In genomic region chr19:47243364-47243775, GRCh38 we compare ENCODE assay signal across 9 cellular contexts. TPM values are rescaled to one million over a fixed set of nuclear protein-coding genes. Genes with fewer than 3 reads are reported as not detected.
A peak's percentile ranks its signal among the peaks of the same experiment; 100 is the strongest.
DNase-seq lines count a peak whose midpoint lies in the region; ATAC-seq and TF ChIP-seq lines count a peak whose summit lies in the region.
"Had no signal": no experiment of that assay in that cellular context is flagged by ENCODE, and none has a peak within 500 bp of the region (broad histone marks: within the 10 kb centered on the region; RNA-seq: fewer than 3 reads in every experiment).

No MANE protein-coding gene starts in this region.

- H3K27me3 Mint-ChIP-seq in CD4-positive, alpha-beta memory T cell = no peaks in the 10 kb centered on the region
- peaks cover 21% of the 10 kb centered on the region for H3K27me3 Mint-ChIP-seq in neural crest cell (ENCODE audit: low read depth)
- H3K27me3 Mint-ChIP-seq: effector memory CD8-positive, alpha-beta T cell had no signal

- H3K4me3 Mint-ChIP-seq in CD4-positive, alpha-beta memory T cell = peak overlapping the region; percentile 63 to 88 (median 82)
- peak overlapping the region; percentile 40 for H3K4me3 Mint-ChIP-seq in neural crest cell
- H3K4me3 Mint-ChIP-seq: effector memory CD8-positive, alpha-beta T cell had no signal

- peak overlapping the region; percentile 40 for H3K27ac ChIP-seq in CD4-positive, alpha-beta memory T cell (ENCODE audit: low read depth, low read length)
- no peak overlapping the region for H3K27ac ChIP-seq in duodenal mucosa (ENCODE audit: low read depth, low read length)

- H3K36me3 ChIP-seq in CD4-positive, alpha-beta memory T cell (ENCODE audit: insufficient read depth, low read length) = no peaks in the 10 kb centered on the region
- H3K36me3 ChIP-seq in MG63 (peaks cover 2% of the 10 kb centered on the region; the same call in 1 of the 2 replicates), duodenal mucosa (ENCODE audit: control insufficient read depth in 1 of 2, insufficient read depth in 2 of 2, low read length in 2 of 2) (no peaks in the 10 kb centered on the region)

- peak overlapping the region in 1 of 2 donors; percentile 39 for H3K9ac ChIP-seq in duodenal mucosa (ENCODE audit: low read depth in 1 of 2, low read length in 2 of 2)

- no peak for TF ChIP-seq CTCF in neural crest cell (conservative IDR thresholded peaks at IDR 0.05)

- intact Hi-C loops in CD4-positive, alpha-beta memory T cell (cut with micrococcal nuclease) = loop anchor here (5.0 kb wide), 2 partner anchors 206 to 381 kb away; partner anchors contain the start of gene ARHGAP35

- peak overlapping the region in 6 of 7 donors; percentile 86 to 99 (median 96) for H3K27ac Mint-ChIP-seq in CD4-positive, alpha-beta memory T cell
- peak overlapping the region; percentile 83 for H3K27ac Mint-ChIP-seq in neural crest cell (ENCODE audit: unreplicated experiment)
- H3K27ac Mint-ChIP-seq: effector memory CD8-positive, alpha-beta T cell had no signal

- H3K36me3 Mint-ChIP-seq in CD4-positive, alpha-beta memory T cell = no peaks in the 10 kb centered on the region
- H3K36me3 Mint-ChIP-seq in neural crest cell (ENCODE audit: low read depth) = no peaks in the 10 kb centered on the region

- no peaks in the 10 kb centered on the region for H3K9me3 Mint-ChIP-seq in CD4-positive, alpha-beta memory T cell
- no peaks in the 10 kb centered on the region for H3K9me3 Mint-ChIP-seq in neural crest cell
- H3K9me3 Mint-ChIP-seq: effector memory CD8-positive, alpha-beta T cell had no signal

- H3K27me3 ChIP-seq in CD4-positive, alpha-beta memory T cell (ENCODE audit: insufficient read depth, low read length) = no peaks in the 10 kb centered on the region
- H3K27me3 ChIP-seq in MG63 (no peaks in the 10 kb centered on the region), duodenal mucosa (ENCODE audit: control insufficient read depth in 1 of 2, insufficient read depth in 2 of 2, low read length in 2 of 2) (peaks cover 30 to 32% of the 10 kb centered on the region in 2 donors)

- peak overlapping the region; percentile 21 to 37 for H3K4me3 ChIP-seq in CD4-positive, alpha-beta memory T cell (ENCODE audit: low read length in 2 of 2)
- H3K4me3 ChIP-seq in MG63 (peak overlapping the region; percentile 44), duodenal mucosa (ENCODE audit: low read depth in 1 of 2, low read length in 2 of 2) (peak overlapping the region; percentile 51 to 73)

- no peaks in the 10 kb centered on the region for H3K9me3 ChIP-seq in CD4-positive, alpha-beta memory T cell (ENCODE audit: control insufficient read depth in 1 of 2, low read length in 2 of 2)
- H3K9me3 ChIP-seq in MG63 = no peaks in the 10 kb centered on the region
- H3K9me3 ChIP-seq in duodenal mucosa (ENCODE audit: control insufficient read depth in 1 of 2, low read length in 2 of 2) = no peaks in the 10 kb centered on the region

- POLR2A ChIA-PET in CD4-positive, alpha-beta memory T cell (lab: Charles Lee; ENCODE audit: partially characterized antibody) = interaction anchor here (0.9 to 6.6 kb wide), 14 partner anchors 11 to 130 kb away, joined by 3 to 156 read pairs (median 24); partner anchors contain the start of genes BBC3, CCDC9, SAE1 and ZC3H4

- CTCF ChIA-PET in CD4-positive, alpha-beta memory T cell (lab: Charles Lee; ENCODE audit: partially characterized antibody) = interaction anchor here (0.7 to 16.1 kb wide), 12 partner anchors 12 to 246 kb away, joined by 3 to 609 read pairs (median 28); partner anchors contain the start of genes CCDC9 and SAE1

- peaks cover 51% of the 10 kb centered on the region for H3K4me1 ChIP-seq in CD4-positive, alpha-beta memory T cell (ENCODE audit: insufficient read depth, low read length)
- peaks cover 22 to 38% of the 10 kb centered on the region in 2 donors for H3K4me1 ChIP-seq in duodenal mucosa (ENCODE audit: control insufficient read depth in 1 of 2, insufficient read depth in 2 of 2, low read length in 2 of 2)

- H3K4me1 Mint-ChIP-seq in CD4-positive, alpha-beta memory T cell = peaks cover 13 to 37% (median 23%) of the 10 kb centered on the region in 4 donors
- peaks cover 30% of the 10 kb centered on the region for H3K4me1 Mint-ChIP-seq in neural crest cell

- ATAC-seq in GM21447 (IDR thresholded peaks at IDR 0.05; ENCODE audit: unreplicated experiment) (no peak), GM21737 (IDR thresholded peaks at IDR 0.05; ENCODE audit: unreplicated experiment) (no peak)

- DNase-seq in CD4-positive, alpha-beta memory T cell = peak in 2 of 5 donors; percentile 21 to 31
- DNase-seq in MG63 (no peak), neural crest cell (ENCODE audit: low read depth, low spot score) (no peak), NCI-H1694 treated with DMSO at 0.1 percent for 48 hours (lab: John Stamatoyannopoulos, UW) (no peak), Kasumi-1 (lab: John Stamatoyannopoulos, UW) (no peak)

RNA-seq across cellular contexts. Expression of gene BBC3, which starts 12.4 kb away (rescaled TPM):
- total RNA-seq in CD4-positive, alpha-beta memory T cell = 10 to 100 TPM; 31.9 to 32.2 TPM
- 1 to 10 TPM; 3.7 to 8.0 TPM for polyA plus RNA-seq in CD4-positive, alpha-beta memory T cell
- total RNA-seq in MG63 (2014; rRNA removed; shearing (Covaris generic); ENCODE audit: low replicate concordance) = 14.7 and 38.8 TPM in 2 replicates
- total RNA-seq in neural crest cell = 6.1 and 6.3 TPM in 2 replicates

RNA-seq across cellular contexts. Expression of gene CCDC9, which starts 13.0 kb away (rescaled TPM):
- 10 to 100 TPM; 39.5 to 40.4 TPM for total RNA-seq in CD4-positive, alpha-beta memory T cell
- polyA plus RNA-seq in CD4-positive, alpha-beta memory T cell = 10 to 100 TPM in 1 of 2 donors, 1 to 10 TPM in 1; 4.6 to 11.9 TPM
- total RNA-seq in MG63 (2014; rRNA removed; shearing (Covaris generic); ENCODE audit: low replicate concordance) = 17.5 and 22.9 TPM in 2 replicates
- 24.6 and 26.1 TPM in 2 replicates for total RNA-seq in neural crest cell

RNA-seq across cellular contexts. Expression of gene INAFM1, which starts 31.3 kb away (rescaled TPM):
- total RNA-seq in CD4-positive, alpha-beta memory T cell = 10 to 100 TPM; 15.1 to 16.7 TPM
- polyA plus RNA-seq in CD4-positive, alpha-beta memory T cell = 1 to 10 TPM; 1.8 to 1.9 TPM
- 5.5 TPM in 1 of 2 replicates, not detected in the other for total RNA-seq in MG63 (2014; rRNA removed; shearing (Covaris generic); ENCODE audit: low replicate concordance)
- 10.2 and 10.6 TPM in 2 replicates for total RNA-seq in neural crest cell
